In the genomic region with DNA sequence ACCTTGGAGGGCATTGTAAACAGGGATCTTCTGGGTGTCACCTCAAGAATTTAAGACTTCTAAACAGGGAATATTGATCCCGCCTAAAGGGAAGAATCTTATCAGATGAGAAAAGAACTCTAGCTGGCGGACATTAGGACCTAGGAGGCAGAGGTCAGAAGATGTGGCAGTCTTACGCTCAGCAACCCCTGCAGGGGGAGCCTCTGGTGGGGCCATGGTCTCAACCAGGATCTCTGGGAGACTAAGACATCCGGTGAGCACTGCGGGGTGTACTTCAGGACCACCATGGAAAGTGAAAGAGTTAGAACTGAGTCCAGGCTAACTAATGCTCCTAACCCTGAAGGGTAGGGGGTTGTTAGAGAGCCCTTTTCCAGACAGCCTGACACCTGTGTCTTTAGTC, we compare ENCODE assay signal across 20 cellular contexts.
DNase-seq lines count a peak whose midpoint lies in the region; ATAC-seq and TF ChIP-seq lines count a peak whose summit lies in the region.
"Had no signal": no experiment of that assay in that cellular context is flagged by ENCODE, and none has a peak within 500 bp of the region (broad histone marks: within the 10 kb centered on the region; RNA-seq: fewer than 3 reads in every experiment).

No MANE protein-coding gene starts in this region.

- intact Hi-C loops in PC-9 (cut with micrococcal nuclease; ENCODE audit: unreplicated experiment), result no loop called here

- peak overlapping the region; percentile 55; the same call in 1 of the 2 replicates for H3K9ac ChIP-seq in ES-I3 (ENCODE audit: low read depth, low read length)
- no peak overlapping the region for H3K9ac ChIP-seq in endodermal cell (ENCODE audit: extremely low read depth, low read length, poor library complexity, severe bottlenecking)

- H4K20me1 ChIP-seq in PC-9 (ENCODE audit: insufficient read depth), result no peaks in the 10 kb centered on the region

- no peaks in the 10 kb centered on the region for H3F3A ChIP-seq in PC-9 (ENCODE audit: insufficient read depth, low read depth)

- H3K4me2 ChIP-seq in PC-9, result no peak overlapping the region
- H3K4me2 ChIP-seq: A549 had no signal

- 87 to 88% methylated on average over 5 of the region's 5 CpGs for WGBS in endodermal cell (ENCODE audit: insufficient coverage in 1 of 2, insufficient read length in 1 of 2), 2 experiments

- H3K36me3 ChIP-seq in ES-I3 (ENCODE audit: insufficient read depth, low read length), result no peaks in the 10 kb centered on the region
- H3K36me3 ChIP-seq in endodermal cell (ENCODE audit: control insufficient read depth, insufficient read depth, low read length), result no peaks in the 10 kb centered on the region
- no peaks in the 10 kb centered on the region for H3K36me3 ChIP-seq in PC-9 (ENCODE audit: low read depth)
- H3K36me3 ChIP-seq: HAP-1 had no signal

- ATAC-seq in activated T-cell treated with anti-CD3 and anti-CD28 coated beads, Interleukin-2, amount 50 U/mL, for 72 hours (replicated peaks in 1 of 2), result no peak
- ATAC-seq: A549, Right ventricle myocardium inferior had no signal

- DNase-seq in HuH-7 (ENCODE audit: low spot score) (peak; percentile 2), endodermal cell (peak; percentile 65), nephron progenitor cell (no peak), DMS53 treated with DMSO at 0.1 percent for 48 hours (lab: John Stamatoyannopoulos, UW; ENCODE audit: unreplicated experiment) (no peak), PC-9 (no peak), NCI-H2107 treated with DMSO at 0.1 percent for 48 hours (lab: John Stamatoyannopoulos, UW; ENCODE audit: unreplicated experiment) (no peak)
- DNase-seq in activated T-cell treated with anti-CD3 and anti-CD28 coated beads, Interleukin-2, amount 50 U/mL, for 72 hours, result no peak
- DNase-seq: Calu3; CD4-positive, alpha-beta T cell; NCI-H1436; NCI-H2029 treated with DMSO at 0.1 percent for 48 hours; NCI-H2171 treated with DMSO at 0.1 percent for 48 hours; NCI-H446; NCI-H69; NK-92 treated with Interleukin-12 subunit alpha and Interleukin-12 subunit beta, amount 100 ng/mL, for 24 hours; SW 1271 had no signal

- H3K27me3 Mint-ChIP-seq in endodermal cell (ENCODE audit: insufficient read depth), result no peaks in the 10 kb centered on the region
- H3K27me3 Mint-ChIP-seq in nephron progenitor cell (ENCODE audit: low read depth, poor library complexity), result peaks cover 4% of the 10 kb centered on the region
- H3K27me3 Mint-ChIP-seq in activated T-cell treated with anti-CD3 and anti-CD28 coated beads, Interleukin-2, amount 50 U/mL, for 72 hours (ENCODE audit: low read depth), result no peaks in the 10 kb centered on the region
- H3K27me3 Mint-ChIP-seq: CD4-positive, alpha-beta T cell had no signal

- H3K9me3 Mint-ChIP-seq in endodermal cell (no peaks in the 10 kb centered on the region), nephron progenitor cell (no peaks in the 10 kb centered on the region)
- peaks cover 2 to 4% of the 10 kb centered on the region in 2 donors for H3K9me3 Mint-ChIP-seq in activated T-cell treated with anti-CD3 and anti-CD28 coated beads, Interleukin-2, amount 50 U/mL, for 72 hours
- H3K9me3 Mint-ChIP-seq: CD4-positive, alpha-beta T cell had no signal

- H3K27ac Mint-ChIP-seq in endodermal cell, result no peak overlapping the region
- H3K27ac Mint-ChIP-seq in nephron progenitor cell, result no peak overlapping the region
- H3K27ac Mint-ChIP-seq in activated T-cell treated with anti-CD3 and anti-CD28 coated beads, Interleukin-2, amount 50 U/mL, for 72 hours, result no peak overlapping the region
- H3K27ac Mint-ChIP-seq: CD4-positive, alpha-beta T cell had no signal

- no peaks in the 10 kb centered on the region for H3K27me3 ChIP-seq in endodermal cell (ENCODE audit: control insufficient read depth, insufficient read depth, low read length, poor library complexity, severe bottlenecking)
- no peaks in the 10 kb centered on the region for H3K27me3 ChIP-seq in PC-9 (ENCODE audit: insufficient read depth, low read depth)

- H3K4me3 Mint-ChIP-seq in endodermal cell (peak overlapping the region; percentile 51), nephron progenitor cell (peak overlapping the region; percentile 72)
- no peak overlapping the region for H3K4me3 Mint-ChIP-seq in activated T-cell treated with anti-CD3 and anti-CD28 coated beads, Interleukin-2, amount 50 U/mL, for 72 hours
- H3K4me3 Mint-ChIP-seq: CD4-positive, alpha-beta T cell had no signal

- H3K27ac ChIP-seq in endodermal cell (ENCODE audit: low read depth, low read length) (no peak overlapping the region), PC-9 (no peak overlapping the region)
- H3K27ac ChIP-seq: A549 had no signal

- CTCF ChIA-PET in PC-9 (lab: Charles Lee), result no interaction called here

- BruUV-seq in PC-9 (replicated peaks; lab: Mats Ljungman, UMichigan), result no TSS peak

- no peaks in the 10 kb centered on the region for H3K9me2 ChIP-seq in PC-9 (ENCODE audit: insufficient read depth)

- H2AFZ ChIP-seq in PC-9, result no peak overlapping the region

- H3K4me1 Mint-ChIP-seq in endodermal cell, result peaks cover 26% of the 10 kb centered on the region
- H3K4me1 Mint-ChIP-seq in nephron progenitor cell, result peaks cover 12% of the 10 kb centered on the region
- H3K4me1 Mint-ChIP-seq in activated T-cell treated with anti-CD3 and anti-CD28 coated beads, Interleukin-2, amount 50 U/mL, for 72 hours (ENCODE audit: low read depth), result no peaks in the 10 kb centered on the region

- no peaks in the 10 kb centered on the region for H3K79me2 ChIP-seq in PC-9 (ENCODE audit: low read depth)

- H3K36me3 Mint-ChIP-seq in endodermal cell (ENCODE audit: low read depth) (no peaks in the 10 kb centered on the region), nephron progenitor cell (ENCODE audit: low read depth) (no peaks in the 10 kb centered on the region)
- H3K36me3 Mint-ChIP-seq in activated T-cell treated with anti-CD3 and anti-CD28 coated beads, Interleukin-2, amount 50 U/mL, for 72 hours (ENCODE audit: insufficient read depth in 2 of 2), result no peaks in the 10 kb centered on the region

- H3K9me3 ChIP-seq in ES-I3 (ENCODE audit: control insufficient read depth, insufficient read depth, low read length) (no peaks in the 10 kb centered on the region), endodermal cell (ENCODE audit: control insufficient read depth, low read length) (no peaks in the 10 kb centered on the region), PC-9 (ENCODE audit: insufficient read depth, low read depth) (no peaks in the 10 kb centered on the region)
- H3K9me3 ChIP-seq: A549, HAP-1 had no signal

- peak; percentile 55 for TF ChIP-seq CTCF in endodermal cell (conservative IDR thresholded peaks at IDR 0.05)
- TF ChIP-seq CTCF in nephron progenitor cell (IDR thresholded peaks at IDR 0.05), result no peak
- TF ChIP-seq CTCF in PC-9 (conservative IDR thresholded peaks at IDR 0.05), result no peak

- H3K4me1 ChIP-seq in ES-I3 (ENCODE audit: insufficient read depth, low read length), result peaks cover 3% of the 10 kb centered on the region; the same call in 1 of the 2 replicates
- no peaks in the 10 kb centered on the region for H3K4me1 ChIP-seq in endodermal cell (ENCODE audit: control insufficient read depth, insufficient read depth, low read length)
- no peaks in the 10 kb centered on the region for H3K4me1 ChIP-seq in PC-9 (replicated peaks; ENCODE audit: insufficient read depth)
- H3K4me1 ChIP-seq: A549, HAP-1 had no signal

- H3K4me3 ChIP-seq in endodermal cell (ENCODE audit: low read length), result no peak overlapping the region
- no peak overlapping the region for H3K4me3 ChIP-seq in PC-9
- H3K4me3 ChIP-seq: A549, HAP-1 had no signal

- POLR2A ChIA-PET in PC-9 (lab: Charles Lee; ENCODE audit: unreplicated experiment), result no interaction called here

Comparison
In these comparisons a context has a peak if more than half of its experiments do, and no peak if none do; other contexts are left out.
1. DNase-seq: peak in HuH-7 (single experiment) and endodermal cell (single experiment); none in nephron progenitor cell (single experiment), DMS53 treated with DMSO at 0.1 percent for 48 hours (single experiment), activated T-cell treated with anti-CD3 and anti-CD28 coated beads, Interleukin-2, amount 50 U/mL, for 72 hours (0 of 2), PC-9 (0 of 2) and NCI-H2107 treated with DMSO at 0.1 percent for 48 hours (single experiment).
2. H3K4me3 Mint-ChIP-seq: peak in endodermal cell (single experiment) and nephron progenitor cell (single experiment); none in activated T-cell treated with anti-CD3 and anti-CD28 coated beads, Interleukin-2, amount 50 U/mL, for 72 hours (0 of 2).